In the genomic region with DNA sequence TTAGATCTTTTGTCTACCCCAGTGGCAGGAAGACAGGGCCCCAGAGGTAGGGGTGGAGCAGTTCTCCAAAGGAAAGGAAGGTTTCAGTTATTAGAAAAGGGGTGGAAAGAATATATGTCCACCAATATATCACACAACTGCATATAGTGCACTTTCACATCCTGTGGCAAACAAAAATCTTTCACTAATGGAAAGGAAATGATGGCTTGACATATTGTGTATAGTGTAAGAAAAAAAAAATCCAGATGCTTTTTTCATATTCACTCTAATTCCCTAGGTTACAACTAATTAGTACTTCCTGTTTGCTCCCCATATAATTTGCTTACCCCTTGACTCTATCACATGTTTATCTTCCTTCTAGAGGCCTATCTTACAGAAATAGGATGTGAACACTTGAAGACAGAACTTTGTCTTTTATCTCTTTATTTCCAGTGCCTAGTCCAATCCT, we compare ENCODE assay signal across 16 cellular contexts.
A peak's percentile ranks its signal among the peaks of the same experiment; 100 is the strongest.
DNase-seq lines count a peak whose midpoint lies in the region; ATAC-seq and TF ChIP-seq lines count a peak whose summit lies in the region.
"Had no signal": no experiment of that assay in that cellular context is flagged by ENCODE, and none has a peak within 500 bp of the region (broad histone marks: within the 10 kb centered on the region; RNA-seq: fewer than 3 reads in every experiment).

No MANE protein-coding gene starts in this region.

- POLR2A ChIA-PET in OCI-LY7 (lab: Charles Lee) (interaction anchor here (0.5 kb wide), 1 partner anchor 576 kb away, joined by 4 read pairs; no protein-coding TSS in a partner anchor), MCF 10A (lab: Yijun Ruan, JAX) (no interaction called here)

- H3K9me3 Mint-ChIP-seq in natural killer cell (peaks cover 0 to 2% of the 10 kb centered on the region in 2 donors), MCF 10A (ENCODE audit: unreplicated experiment) (no peaks in the 10 kb centered on the region)
- H3K9me3 Mint-ChIP-seq in natural killer cell treated with Interleukin-12 subunit alpha and Interleukin-12 subunit beta and Interleukin-15 and Interleukin-18, amount 100 ng/mL, for 72 hours: peaks cover 3% of the 10 kb centered on the region
- peaks cover 11 to 15% of the 10 kb centered on the region in 2 donors for H3K9me3 Mint-ChIP-seq in stimulated activated naive CD8-positive, alpha-beta T cell treated with anti-CD3 and anti-CD28 coated beads, Interleukin-15, amount 100 ng/mL, for 72 hours

- no peak for TF ChIP-seq CTCF in natural killer cell (IDR thresholded peaks at IDR 0.05)
- no peak for TF ChIP-seq CTCF in OCI-LY7 (conservative IDR thresholded peaks at IDR 0.05; ENCODE audit: low read length)
- TF ChIP-seq CTCF in MCF 10A (IDR thresholded peaks at IDR 0.05; ENCODE audit: unreplicated experiment): no peak

- no peaks in the 10 kb centered on the region for H3K79me2 ChIP-seq in OCI-LY7 (ENCODE audit: insufficient read depth, low read depth, low read length)

- DNase-seq in natural killer cell (no peak), OCI-LY7 (ENCODE audit: low spot score) (peak; percentile 51), MCF 10A (ENCODE audit: unreplicated experiment) (no peak)
- DNase-seq in natural killer cell treated with Interleukin-12 subunit alpha and Interleukin-12 subunit beta and Interleukin-15 and Interleukin-18, amount 100 ng/mL, for 72 hours (ENCODE audit: low spot score): no peak
- DNase-seq in stimulated activated naive CD8-positive, alpha-beta T cell treated with anti-CD3 and anti-CD28 coated beads, Interleukin-15, amount 100 ng/mL, for 72 hours: no peak
- DNase-seq: activated naive CD4-positive, alpha-beta T cell; lower lobe of right lung; NCI-H1048; NCI-H446 treated with DMSO at 0.1 percent for 48 hours; stimulated activated CD4-positive, alpha-beta T cell treated with anti-CD3 and anti-CD28 coated beads, Interleukin-12 subunit alpha, Interleukin-12 subunit beta, amount 100 ng/mL, for 4 hours; upper lobe of left lung had no signal

- H3K27ac ChIP-seq in OCI-LY7 (ENCODE audit: low read depth, low read length, poor library complexity, severe bottlenecking): peak overlapping the region; percentile 25
- H3K27ac ChIP-seq: lower lobe of right lung, upper lobe of left lung had no signal

- no peak overlapping the region for H3K4me3 Mint-ChIP-seq in natural killer cell
- no peak overlapping the region for H3K4me3 Mint-ChIP-seq in natural killer cell treated with Interleukin-12 subunit alpha and Interleukin-12 subunit beta and Interleukin-15 and Interleukin-18, amount 100 ng/mL, for 72 hours
- H3K4me3 Mint-ChIP-seq in stimulated activated naive CD8-positive, alpha-beta T cell treated with anti-CD3 and anti-CD28 coated beads, Interleukin-15, amount 100 ng/mL, for 72 hours: peak overlapping the region in 1 of 2 donors; percentile 12
- no peak overlapping the region for H3K4me3 Mint-ChIP-seq in MCF 10A (ENCODE audit: unreplicated experiment)
- H3K4me3 Mint-ChIP-seq: T-helper 2 cell treated with Interferon-gamma antibody and Interleukin-4, amounts not matched to agents 5 μg/mL and 100 μg/mL, for 36 hours had no signal

- H3K4me3 ChIP-seq in OCI-LY7 (ENCODE audit: low read depth, low read length, poor library complexity, severe bottlenecking): peak overlapping the region; percentile 7
- H3K4me3 ChIP-seq: cardiac muscle cell, lower lobe of right lung, upper lobe of left lung had no signal

- H3K9me2 ChIP-seq in OCI-LY7 (ENCODE audit: insufficient read depth, low read length): no peaks in the 10 kb centered on the region

- intact Hi-C loops in natural killer cell (cut with micrococcal nuclease) (no loop called here), OCI-LY7 (cut with micrococcal nuclease; ENCODE audit: unreplicated experiment) (loop anchor here (5.0 kb wide), 1 partner anchor 59 kb away; no protein-coding TSS in a partner anchor), MCF 10A (cut with micrococcal nuclease) (no loop called here)

- H3K27me3 Mint-ChIP-seq in natural killer cell (ENCODE audit: low read depth in 2 of 2) (no peaks in the 10 kb centered on the region), MCF 10A (ENCODE audit: insufficient read depth, unreplicated experiment) (no peaks in the 10 kb centered on the region)
- H3K27me3 Mint-ChIP-seq in natural killer cell treated with Interleukin-12 subunit alpha and Interleukin-12 subunit beta and Interleukin-15 and Interleukin-18, amount 100 ng/mL, for 72 hours: no peaks in the 10 kb centered on the region
- H3K27me3 Mint-ChIP-seq in stimulated activated naive CD8-positive, alpha-beta T cell treated with anti-CD3 and anti-CD28 coated beads, Interleukin-15, amount 100 ng/mL, for 72 hours: no peaks in the 10 kb centered on the region

- peak overlapping the region; percentile 7 to 57 for H3K27ac Mint-ChIP-seq in natural killer cell
- peak overlapping the region in 1 of 2 donors; percentile 10 for H3K27ac Mint-ChIP-seq in natural killer cell treated with Interleukin-12 subunit alpha and Interleukin-12 subunit beta and Interleukin-15 and Interleukin-18, amount 100 ng/mL, for 72 hours
- peak overlapping the region in 1 of 2 donors; percentile 81 for H3K27ac Mint-ChIP-seq in stimulated activated naive CD8-positive, alpha-beta T cell treated with anti-CD3 and anti-CD28 coated beads, Interleukin-15, amount 100 ng/mL, for 72 hours
- H3K27ac Mint-ChIP-seq in MCF 10A (ENCODE audit: low read depth, unreplicated experiment): no peak overlapping the region
- H3K27ac Mint-ChIP-seq: T-helper 2 cell treated with Interferon-gamma antibody and Interleukin-4, amounts not matched to agents 5 μg/mL and 100 μg/mL, for 36 hours had no signal

- peak overlapping the region; percentile 32; the same call in 1 of the 2 replicates for H2AFZ ChIP-seq in OCI-LY7 (ENCODE audit: low read length)

- no peaks in the 10 kb centered on the region for H4K20me1 ChIP-seq in OCI-LY7 (ENCODE audit: insufficient read depth, low read length)

- peaks cover 32 to 40% of the 10 kb centered on the region in 2 donors for H3K4me1 Mint-ChIP-seq in natural killer cell
- peaks cover 15 to 24% of the 10 kb centered on the region in 2 donors for H3K4me1 Mint-ChIP-seq in natural killer cell treated with Interleukin-12 subunit alpha and Interleukin-12 subunit beta and Interleukin-15 and Interleukin-18, amount 100 ng/mL, for 72 hours (ENCODE audit: low read depth in 2 of 2)
- peaks cover 38% of the 10 kb centered on the region for H3K4me1 Mint-ChIP-seq in stimulated activated naive CD8-positive, alpha-beta T cell treated with anti-CD3 and anti-CD28 coated beads, Interleukin-15, amount 100 ng/mL, for 72 hours
- no peaks in the 10 kb centered on the region for H3K4me1 Mint-ChIP-seq in MCF 10A (ENCODE audit: insufficient read depth, unreplicated experiment)

- peaks cover 47% of the 10 kb centered on the region for H3K4me1 ChIP-seq in OCI-LY7 (ENCODE audit: insufficient read depth, low read length, poor library complexity, severe bottlenecking)

- no peaks in the 10 kb centered on the region; the same call in 1 of the 2 replicates for H3K36me3 ChIP-seq in OCI-LY7 (ENCODE audit: insufficient read depth, low read length)
- H3K36me3 ChIP-seq: cardiac muscle cell, lower lobe of right lung, upper lobe of left lung had no signal

- CTCF ChIA-PET in OCI-LY7 (lab: Charles Lee; ENCODE audit: unreplicated experiment): no interaction called here
- CTCF ChIA-PET in MCF 10A (lab: Yijun Ruan, JAX): no interaction called here

- ATAC-seq in natural killer cell (peak in 1 of 3 donors; percentile 30), HG02852 (IDR thresholded peaks at IDR 0.05; ENCODE audit: unreplicated experiment) (peak; percentile 45), HG02571 (IDR thresholded peaks at IDR 0.05; ENCODE audit: unreplicated experiment) (no peak), HG02623 (IDR thresholded peaks at IDR 0.05; ENCODE audit: unreplicated experiment) (no peak)
- no peak for ATAC-seq in natural killer cell treated with Interleukin-12 subunit alpha and Interleukin-12 subunit beta and Interleukin-15 and Interleukin-18, amount 100 ng/mL, for 72 hours
- ATAC-seq in stimulated activated naive CD8-positive, alpha-beta T cell treated with anti-CD3 and anti-CD28 coated beads, Interleukin-15, amount 100 ng/mL, for 72 hours: peak; percentile 75
- ATAC-seq: lower lobe of right lung had no signal

- peaks cover 3% of the 10 kb centered on the region; the same call in 1 of the 2 replicates for H3K9me3 ChIP-seq in OCI-LY7 (ENCODE audit: low read length)
- H3K9me3 ChIP-seq: lower lobe of right lung, upper lobe of left lung had no signal

- no TSS peak for BruUV-seq in OCI-LY7 (replicated peaks; lab: Mats Ljungman, UMichigan)
- BruUV-seq in MCF 10A (replicated peaks; lab: Mats Ljungman, UMichigan): no TSS peak

- H3K4me2 ChIP-seq in OCI-LY7 (ENCODE audit: low read length): peak overlapping the region; percentile 46

- H3K36me3 Mint-ChIP-seq in natural killer cell (no peaks in the 10 kb centered on the region), MCF 10A (ENCODE audit: insufficient read depth, unreplicated experiment) (no peaks in the 10 kb centered on the region)
- no peaks in the 10 kb centered on the region for H3K36me3 Mint-ChIP-seq in natural killer cell treated with Interleukin-12 subunit alpha and Interleukin-12 subunit beta and Interleukin-15 and Interleukin-18, amount 100 ng/mL, for 72 hours

Comparison
In these comparisons a context has a peak if more than half of its experiments do, and no peak if none do; other contexts are left out.
1. ATAC-seq: peak in HG02852 (single experiment) and stimulated activated naive CD8-positive, alpha-beta T cell treated with anti-CD3 and anti-CD28 coated beads, Interleukin-15, amount 100 ng/mL, for 72 hours (single experiment); none in natural killer cell treated with Interleukin-12 subunit alpha and Interleukin-12 subunit beta and Interleukin-15 and Interleukin-18, amount 100 ng/mL, for 72 hours (0 of 2), HG02571 (single experiment) and HG02623 (single experiment).